In the genomic region with DNA sequence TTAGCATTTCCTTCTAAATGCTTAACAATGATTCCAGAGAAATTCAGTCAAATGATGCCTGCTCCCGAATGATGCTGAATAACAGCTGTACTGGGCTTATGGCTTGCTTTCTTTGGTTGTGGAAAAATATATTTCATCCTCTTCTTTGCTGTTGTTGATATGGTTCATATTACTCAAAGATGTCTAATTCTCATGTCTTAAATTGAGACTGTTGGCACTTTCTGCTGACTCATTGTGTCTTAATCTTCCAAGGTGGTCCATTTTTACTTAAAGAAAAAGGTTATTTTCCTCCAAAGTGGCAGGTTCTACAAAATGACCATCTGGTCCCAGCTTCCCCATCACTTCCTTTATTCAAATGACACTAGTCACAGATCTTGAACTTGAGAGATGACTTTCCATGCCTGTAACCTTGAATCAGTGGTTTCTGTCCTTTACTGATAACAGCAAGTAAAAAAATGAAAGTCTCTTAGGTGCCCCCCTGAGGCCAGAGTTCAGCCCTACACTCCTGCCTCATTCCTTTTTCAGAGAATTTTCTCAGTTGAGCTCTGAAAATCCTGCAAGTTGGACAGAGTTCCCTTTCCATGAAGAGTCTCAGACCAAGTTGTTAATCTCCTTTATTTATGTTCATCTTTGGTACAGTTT, we compare ENCODE assay signal across 9 cellular contexts. TPM values are rescaled to one million over a fixed set of nuclear protein-coding genes. Genes with fewer than 3 reads are reported as not detected.
DNase-seq lines count a peak whose midpoint lies in the region; ATAC-seq lines count a peak whose summit lies in the region.
"Had no signal": no experiment of that assay in that cellular context is flagged by ENCODE, and none has a peak within 500 bp of the region (broad histone marks: within the 10 kb centered on the region; RNA-seq: fewer than 3 reads in every experiment).

No MANE protein-coding gene starts in this region.

- POLR2A ChIA-PET in activated CD4-positive, alpha-beta memory T cell treated with anti-CD3 and anti-CD28 coated beads, Interleukin-2, amount 10 ng/mL, durations not matched to agents 7 days and 5 days (lab: Charles Lee), result no interaction called here

- CTCF ChIA-PET in activated CD4-positive, alpha-beta memory T cell treated with anti-CD3 and anti-CD28 coated beads, Interleukin-2, amount 10 ng/mL, durations not matched to agents 7 days and 5 days (lab: Charles Lee), result interaction anchor here (1.4 kb wide), 1 partner anchor 247 kb away, joined by 4 read pairs; no protein-coding TSS in a partner anchor

- no peak overlapping the region for H3K4me3 Mint-ChIP-seq in activated CD4-positive, alpha-beta memory T cell treated with anti-CD3 and anti-CD28 coated beads, Interleukin-2, amount 10 ng/mL, durations not matched to agents 7 days and 5 days
- H3K4me3 Mint-ChIP-seq: natural killer cell treated with Interleukin-12 subunit alpha and Interleukin-12 subunit beta and Interleukin-15 and Interleukin-18, amount 100 ng/mL, for 72 hours had no signal

- ATAC-seq in GM21360 (IDR thresholded peaks at IDR 0.05; ENCODE audit: unreplicated experiment) (peak; percentile 73), GM19397 (IDR thresholded peaks at IDR 0.05; ENCODE audit: unreplicated experiment) (no peak)
- ATAC-seq: natural killer cell treated with Interleukin-12 subunit alpha and Interleukin-12 subunit beta and Interleukin-15 and Interleukin-18, amount 100 ng/mL, for 72 hours had no signal

- intact Hi-C loops in cardiac septum (cut with DNase I), result no loop called here

- H3K27me3 Mint-ChIP-seq in activated CD4-positive, alpha-beta memory T cell treated with anti-CD3 and anti-CD28 coated beads, Interleukin-2, amount 10 ng/mL, durations not matched to agents 7 days and 5 days, result peaks cover 1% of the 10 kb centered on the region

- DNase-seq in AG08396 (ENCODE audit: low spot score) (peak; percentile 27), NCI-H524 treated with DMSO at 0.1 percent for 48 hours (lab: John Stamatoyannopoulos, UW) (peak; percentile 44), dermis blood vessel endothelial cell (peak; percentile 31), T-helper 1 cell (no peak), cardiac septum (ENCODE audit: low spot score) (no peak)
- DNase-seq in activated CD4-positive, alpha-beta memory T cell treated with anti-CD3 and anti-CD28 coated beads, Interleukin-2, amount 10 ng/mL, durations not matched to agents 7 days and 5 days, result no peak

- no peaks in the 10 kb centered on the region for H3K4me1 Mint-ChIP-seq in activated CD4-positive, alpha-beta memory T cell treated with anti-CD3 and anti-CD28 coated beads, Interleukin-2, amount 10 ng/mL, durations not matched to agents 7 days and 5 days

- no peak overlapping the region for H3K27ac Mint-ChIP-seq in activated CD4-positive, alpha-beta memory T cell treated with anti-CD3 and anti-CD28 coated beads, Interleukin-2, amount 10 ng/mL, durations not matched to agents 7 days and 5 days
- H3K27ac Mint-ChIP-seq: natural killer cell treated with Interleukin-12 subunit alpha and Interleukin-12 subunit beta and Interleukin-15 and Interleukin-18, amount 100 ng/mL, for 72 hours had no signal

- no peaks in the 10 kb centered on the region for H3K36me3 Mint-ChIP-seq in activated CD4-positive, alpha-beta memory T cell treated with anti-CD3 and anti-CD28 coated beads, Interleukin-2, amount 10 ng/mL, durations not matched to agents 7 days and 5 days (ENCODE audit: low read depth)
- H3K36me3 Mint-ChIP-seq: natural killer cell treated with Interleukin-12 subunit alpha and Interleukin-12 subunit beta and Interleukin-15 and Interleukin-18, amount 100 ng/mL, for 72 hours had no signal

- H3K9me3 Mint-ChIP-seq in activated CD4-positive, alpha-beta memory T cell treated with anti-CD3 and anti-CD28 coated beads, Interleukin-2, amount 10 ng/mL, durations not matched to agents 7 days and 5 days, result no peaks in the 10 kb centered on the region
- H3K9me3 Mint-ChIP-seq: natural killer cell treated with Interleukin-12 subunit alpha and Interleukin-12 subunit beta and Interleukin-15 and Interleukin-18, amount 100 ng/mL, for 72 hours had no signal

RNA-seq across cellular contexts. Expression of gene SNAP25, which starts 6.9 kb away (rescaled TPM):
- total RNA-seq in dermis blood vessel endothelial cell, result 0.05 TPM in 1 of 2 replicates, not detected in the other
- total RNA-seq in cardiac septum, result 1.2 TPM
- under 1 TPM; 0.18 to 0.23 TPM for total RNA-seq in activated CD4-positive, alpha-beta memory T cell treated with anti-CD3 and anti-CD28 coated beads, Interleukin-2, amount 10 ng/mL, durations not matched to agents 7 days and 5 days

Comparison
In these comparisons a context has a peak if more than half of its experiments do, and no peak if none do; other contexts are left out.
1. DNase-seq: peak in AG08396 (single experiment), NCI-H524 treated with DMSO at 0.1 percent for 48 hours (single experiment) and dermis blood vessel endothelial cell (single experiment); none in T-helper 1 cell (0 of 5), cardiac septum (single experiment) and activated CD4-positive, alpha-beta memory T cell treated with anti-CD3 and anti-CD28 coated beads, Interleukin-2, amount 10 ng/mL, durations not matched to agents 7 days and 5 days (single experiment).